ENCODE assay signal across 7 cellular contexts in genomic region chr20:46101957-46102356, GRCh38.
"Had no signal": no experiment of that assay in that cellular context is flagged by ENCODE, and none has a peak within 500 bp of the region (broad histone marks: within the 10 kb centered on the region; RNA-seq: fewer than 3 reads in every experiment).

No MANE protein-coding gene starts in this region.

- FAIRE-seq: G401.6, GM12891, GM12892, GM18507, GM19239 had no signal

- DNase-seq: GDM1, GF-D8 had no signal
